Comparison of ENCODE assay signal across 18 cellular contexts in the genomic region with DNA sequence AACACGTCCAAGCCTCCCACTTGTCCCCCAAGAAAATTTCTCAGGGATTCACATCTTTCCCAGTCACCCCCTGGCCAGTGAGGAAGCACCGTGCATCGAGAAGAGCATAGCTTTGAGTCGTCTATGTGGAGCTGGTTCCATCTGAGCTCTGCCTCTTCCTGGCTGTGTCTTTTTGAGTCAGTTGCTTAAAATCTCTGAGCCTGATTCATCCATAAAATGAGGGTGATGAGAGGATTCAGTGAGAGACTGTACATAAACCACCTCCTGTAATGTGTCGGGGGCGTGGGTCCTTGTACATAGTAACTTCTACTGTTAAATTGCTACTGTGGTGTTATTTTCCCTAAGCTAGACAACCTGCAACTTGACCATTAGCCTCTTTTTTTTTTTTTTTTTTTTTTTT. TPM values are rescaled to one million over a fixed set of nuclear protein-coding genes. Genes with fewer than 3 reads are reported as not detected.
DNase-seq lines count a peak whose midpoint lies in the region; ATAC-seq and TF ChIP-seq lines count a peak whose summit lies in the region.
"Had no signal": no experiment of that assay in that cellular context is flagged by ENCODE, and none has a peak within 500 bp of the region (broad histone marks: within the 10 kb centered on the region; RNA-seq: fewer than 3 reads in every experiment).

No MANE protein-coding gene starts in this region.

- TF ChIP-seq CTCF in PC-3 (conservative IDR thresholded peaks at IDR 0.05; ENCODE audit: low read depth, low read length) (no peak), endodermal cell (conservative IDR thresholded peaks at IDR 0.05) (no peak), parathyroid adenoma (IDR thresholded peaks at IDR 0.05) (no peak), uterus (IDR thresholded peaks at IDR 0.05) (no peak)

- CTCF ChIA-PET in PC-3 (lab: Charles Lee), result interaction anchor here (0.6 to 0.8 kb wide), 4 partner anchors 53 to 565 kb away, joined by 3 to 8 read pairs (median 6); no protein-coding TSS in a partner anchor

- DNase-seq in PC-3 (peak; percentile 30), endodermal cell (no peak), uterus (no peak), DMS 273 (lab: John Stamatoyannopoulos, UW; ENCODE audit: unreplicated experiment) (no peak), retina (no peak)
- DNase-seq: activated CD4-positive, alpha-beta T cell treated with anti-CD3 and anti-CD28 coated beads, Interleukin-2, amount 50 U/mL, for 4 hours; activated T-cell treated with anti-CD3 and anti-CD28 coated beads, Interleukin-2, amount 50 U/mL, for 72 hours; BE2C; DMS79 treated with DMSO at 0.1 percent for 48 hours; naive thymus-derived CD4-positive, alpha-beta T cell; NCI-H1105; NK-92 treated with Interleukin-12 subunit alpha and Interleukin-12 subunit beta, amount 100 ng/mL, for 24 hours; SIG-M5; upper lobe of right lung had no signal

- H3K4me2 ChIP-seq in PC-3 (ENCODE audit: low read length) (peak overlapping the region; percentile 13; the same call in 1 of the 2 replicates), parathyroid adenoma (ENCODE audit: low read length) (no peak overlapping the region)
- H3K4me2 ChIP-seq: hepatocyte had no signal

- POLR2A ChIA-PET in PC-3 (lab: Charles Lee; ENCODE audit: unreplicated experiment), result interaction anchor here (0.6 to 1.2 kb wide), 3 partner anchors 13 to 747 kb away, joined by 3 to 4 read pairs (median 3); no protein-coding TSS in a partner anchor

- no peak overlapping the region for H3K4me3 Mint-ChIP-seq in endodermal cell
- H3K4me3 Mint-ChIP-seq: activated T-cell treated with anti-CD3 and anti-CD28 coated beads, Interleukin-2, amount 50 U/mL, for 72 hours; naive thymus-derived CD4-positive, alpha-beta T cell had no signal

- H3K4me1 ChIP-seq in PC-3 (ENCODE audit: insufficient read depth, low read length), result peaks cover 60% of the 10 kb centered on the region
- peaks cover 8% of the 10 kb centered on the region for H3K4me1 ChIP-seq in endodermal cell (ENCODE audit: control insufficient read depth, insufficient read depth, low read length)
- H3K4me1 ChIP-seq in parathyroid adenoma, result peaks cover 91% of the 10 kb centered on the region
- peaks cover 26 to 35% of the 10 kb centered on the region in 2 donors for H3K4me1 ChIP-seq in uterus

- H3K9ac ChIP-seq in PC-3 (ENCODE audit: low read length), result no peak overlapping the region; the same call in 1 of the 2 replicates
- no peak overlapping the region for H3K9ac ChIP-seq in endodermal cell (ENCODE audit: extremely low read depth, low read length, poor library complexity, severe bottlenecking)
- H3K9ac ChIP-seq in parathyroid adenoma, result peak overlapping the region; percentile 3

- WGBS in endodermal cell (ENCODE audit: insufficient coverage in 1 of 2, insufficient read length in 1 of 2), 2 experiments, result 94 to 96% methylated on average over 5 to 6 of the region's 6 CpGs

- no peaks in the 10 kb centered on the region for H3K9me2 ChIP-seq in PC-3 (replicated peaks; ENCODE audit: low read length)

- no peak for TF ChIP-seq POLR2A in uterus (IDR thresholded peaks at IDR 0.05)

- intact Hi-C loops in PC-3 (cut with micrococcal nuclease) (no loop called here), uterus (cut with DNase I; ENCODE audit: low total_unique reads) (no loop called here)

- H4K20me1 ChIP-seq in PC-3 (ENCODE audit: low read length), result no peaks in the 10 kb centered on the region

- no peak for ATAC-seq in PC-3
- ATAC-seq in HG02852 (IDR thresholded peaks at IDR 0.05; ENCODE audit: unreplicated experiment), result no peak
- ATAC-seq: naive thymus-derived CD4-positive, alpha-beta T cell; upper lobe of right lung had no signal

- peaks cover 6% of the 10 kb centered on the region for H3F3A ChIP-seq in PC-3 (ENCODE audit: low read length, unreplicated experiment)

- H3K4me3 ChIP-seq in PC-3 (ENCODE audit: low read length) (no peak overlapping the region), endodermal cell (ENCODE audit: low read length) (no peak overlapping the region), parathyroid adenoma (ENCODE audit: low read depth, low read length) (no peak overlapping the region), uterus (no peak overlapping the region)
- H3K4me3 ChIP-seq: hepatocyte, upper lobe of right lung had no signal

- H3K27ac ChIP-seq in PC-3 (ENCODE audit: low read length), result peak overlapping the region; percentile 99
- no peak overlapping the region for H3K27ac ChIP-seq in endodermal cell (ENCODE audit: low read depth, low read length)
- H3K27ac ChIP-seq in parathyroid adenoma, result peak overlapping the region; percentile 99
- H3K27ac ChIP-seq in uterus, result peak overlapping the region; percentile 80 to 95
- H3K27ac ChIP-seq: hepatocyte had no signal

- peak overlapping the region; percentile 94 for H3K27ac Mint-ChIP-seq in endodermal cell
- H3K27ac Mint-ChIP-seq: activated T-cell treated with anti-CD3 and anti-CD28 coated beads, Interleukin-2, amount 50 U/mL, for 72 hours; naive thymus-derived CD4-positive, alpha-beta T cell; progenitor cell of endocrine pancreas had no signal

- H3K79me2 ChIP-seq in PC-3 (ENCODE audit: low read length) (peaks cover 90% of the 10 kb centered on the region), parathyroid adenoma (peaks cover 82% of the 10 kb centered on the region)

- no peaks in the 10 kb centered on the region for H3K9me3 Mint-ChIP-seq in endodermal cell
- H3K9me3 Mint-ChIP-seq: activated T-cell treated with anti-CD3 and anti-CD28 coated beads, Interleukin-2, amount 50 U/mL, for 72 hours had no signal

- no peaks in the 10 kb centered on the region for H3K27me3 Mint-ChIP-seq in endodermal cell (ENCODE audit: insufficient read depth)

- peaks cover 7% of the 10 kb centered on the region for H3K36me3 Mint-ChIP-seq in endodermal cell (ENCODE audit: low read depth)
- H3K36me3 Mint-ChIP-seq: naive thymus-derived CD4-positive, alpha-beta T cell had no signal

- no TSS peak for BruUV-seq in PC-3 (replicated peaks; lab: Mats Ljungman, UMichigan)

- peaks cover 60% of the 10 kb centered on the region for H3K4me1 Mint-ChIP-seq in endodermal cell

- H3K27me3 ChIP-seq in PC-3 (ENCODE audit: low read length), result no peaks in the 10 kb centered on the region
- no peaks in the 10 kb centered on the region for H3K27me3 ChIP-seq in endodermal cell (ENCODE audit: control insufficient read depth, insufficient read depth, low read length, poor library complexity, severe bottlenecking)
- H3K27me3 ChIP-seq in parathyroid adenoma (ENCODE audit: control insufficient read depth, insufficient read depth, low read length), result no peaks in the 10 kb centered on the region
- H3K27me3 ChIP-seq in uterus, result no peaks in the 10 kb centered on the region
- H3K27me3 ChIP-seq: BE2C, hepatocyte, upper lobe of right lung had no signal

- no peaks in the 10 kb centered on the region for H3K9me3 ChIP-seq in PC-3 (ENCODE audit: low read length)
- no peaks in the 10 kb centered on the region for H3K9me3 ChIP-seq in endodermal cell (ENCODE audit: control insufficient read depth, low read length)
- no peaks in the 10 kb centered on the region for H3K9me3 ChIP-seq in parathyroid adenoma (ENCODE audit: control insufficient read depth, low read length)
- H3K9me3 ChIP-seq in uterus, result no peaks in the 10 kb centered on the region
- H3K9me3 ChIP-seq: BE2C, upper lobe of right lung had no signal

- H2AFZ ChIP-seq in PC-3 (ENCODE audit: low read length) (no peak overlapping the region), parathyroid adenoma (no peak overlapping the region)
- H2AFZ ChIP-seq: hepatocyte had no signal

- H3K36me3 ChIP-seq in PC-3 (ENCODE audit: low read depth, low read length), result 0 out of 2 replicates have a peak, but pooled peaks cover 3% of the 10 kb centered on the region
- no peaks in the 10 kb centered on the region for H3K36me3 ChIP-seq in endodermal cell (ENCODE audit: control insufficient read depth, insufficient read depth, low read length)
- no peaks in the 10 kb centered on the region for H3K36me3 ChIP-seq in parathyroid adenoma (ENCODE audit: control insufficient read depth, insufficient read depth, low read length)
- H3K36me3 ChIP-seq in uterus, result no peaks in the 10 kb centered on the region
- H3K36me3 ChIP-seq: BE2C had no signal

RNA-seq across cellular contexts. Expression of a gene that starts 13.8 kb away (rescaled TPM):
- 153 and 174 TPM in 2 replicates for total RNA-seq in PC-3 (2014; rRNA removed)
- 10 to 100 TPM; 33.5 to 99.1 TPM for total RNA-seq in endodermal cell
- polyA plus RNA-seq in endodermal cell (2013, experiment 1 of 2), result 26.5 TPM
- 22.0 TPM for polyA plus RNA-seq in endodermal cell (2013, experiment 2 of 2)
- total RNA-seq in uterus, result 100 to 1,000 TPM; 161 to 275 (median 207) TPM
